ENCODE assay signal across 22 cellular contexts in genomic region chr3:34544136-34544535, GRCh38.
"Had no signal": no experiment of that assay in that cellular context is flagged by ENCODE, and none has a peak within 500 bp of the region (broad histone marks: within the 10 kb centered on the region; RNA-seq: fewer than 3 reads in every experiment).

No MANE protein-coding gene starts in this region.

- H3K9me3 ChIP-seq: colonic mucosa, esophagus squamous epithelium, gastrocnemius medialis, heart right ventricle, left lung, lower lobe of right lung, mucosa of descending colon had no signal

- H3K27me3 ChIP-seq: colonic mucosa, esophagus squamous epithelium, gastrocnemius medialis, left lung had no signal

- H3K27ac ChIP-seq: colonic mucosa, epithelial cell of prostate, esophagus squamous epithelium, gastrocnemius medialis, heart right ventricle, left lung, lower lobe of right lung had no signal

- H3K4me3 ChIP-seq: colonic mucosa, esophagus squamous epithelium, gastrocnemius medialis, heart right ventricle, left lung, lower lobe of right lung, mucosa of descending colon had no signal

- DNase-seq: colonic mucosa; cortex of kidney; effector CD8-positive, alpha-beta T cell; effector memory CD8-positive, alpha-beta T cell; endodermal cell; erythroblast; esophagus squamous epithelium; foreskin fibroblast; foreskin melanocyte; gastrocnemius medialis; glutamatergic neuron; head of caudate nucleus; heart right ventricle; hippocampal formation; left cardiac atrium; left lung; left ventricle myocardium superior; lower lobe of right lung; mesenchymal stem cell; mucosa of descending colon had no signal

- H3K36me3 ChIP-seq: colonic mucosa, esophagus squamous epithelium, gastrocnemius medialis, heart right ventricle, left lung, lower lobe of right lung had no signal

- ATAC-seq: effector memory CD8-positive, alpha-beta T cell; esophagus mucosa; gastrocnemius medialis; heart right ventricle; left cardiac atrium; left lung; left ventricle myocardium superior; lower lobe of right lung; mucosa of descending colon had no signal

- H3K4me1 ChIP-seq: colonic mucosa, esophagus squamous epithelium, gastrocnemius medialis, heart right ventricle, left lung, lower lobe of right lung had no signal
